In genomic region chr4:130478406-130478805, GRCh38 we compare ENCODE assay signal across 15 cellular contexts.
DNase-seq lines count a peak whose midpoint lies in the region; ATAC-seq and TF ChIP-seq lines count a peak whose summit lies in the region.
"Had no signal": no experiment of that assay in that cellular context is flagged by ENCODE, and none has a peak within 500 bp of the region (broad histone marks: within the 10 kb centered on the region; RNA-seq: fewer than 3 reads in every experiment).

No MANE protein-coding gene starts in this region.

- no peaks in the 10 kb centered on the region for H3K36me3 Mint-ChIP-seq in HFFc6 (ENCODE audit: low read depth)
- H3K36me3 Mint-ChIP-seq: memory B cell had no signal

- peak overlapping the region; percentile 85 for H3K27ac Mint-ChIP-seq in HFFc6
- H3K27ac Mint-ChIP-seq: memory B cell had no signal

- H3K4me3 Mint-ChIP-seq in HFFc6 = peak overlapping the region; percentile 19; the same call in 1 of the 2 replicates
- H3K4me3 Mint-ChIP-seq: memory B cell had no signal

- ATAC-seq in GM18502 (IDR thresholded peaks at IDR 0.05; ENCODE audit: poor library complexity, unreplicated experiment) (no peak), esophagus mucosa (no peak), HG03442 (IDR thresholded peaks at IDR 0.05; ENCODE audit: unreplicated experiment) (no peak)

- H3K4me1 Mint-ChIP-seq in HFFc6 (ENCODE audit: low read depth) = peaks cover 20% of the 10 kb centered on the region
- H3K4me1 Mint-ChIP-seq: memory B cell had no signal

- H3K4me3 ChIP-seq in ACC112 (ENCODE audit: low read depth, low read length) (no peak overlapping the region), cardiac fibroblast (replicated peaks in 1 of 2; ENCODE audit: low read depth in 2 of 2, low read length in 2 of 2) (no peak overlapping the region), kidney epithelial cell (ENCODE audit: low read depth, low read length) (no peak overlapping the region)
- H3K4me3 ChIP-seq: tibial nerve had no signal

- H3K36me3 ChIP-seq in ACC112 (ENCODE audit: insufficient read depth, low read length) (no peaks in the 10 kb centered on the region), kidney epithelial cell (ENCODE audit: control insufficient read depth, insufficient read depth, low read length) (no peaks in the 10 kb centered on the region)
- H3K36me3 ChIP-seq: tibial nerve had no signal

- H3K9me3 Mint-ChIP-seq in HFFc6 = no peaks in the 10 kb centered on the region; the same call in 1 of the 2 replicates

- peaks cover 18% of the 10 kb centered on the region for H3K4me1 ChIP-seq in ACC112 (ENCODE audit: control insufficient read depth, insufficient read depth, low read length, unreplicated experiment)
- H3K4me1 ChIP-seq: tibial nerve had no signal

- H3K79me2 ChIP-seq in ACC112 (ENCODE audit: control insufficient read depth, insufficient read depth, low read length, unreplicated experiment) = no peaks in the 10 kb centered on the region

- H3K27me3 ChIP-seq in ACC112 (ENCODE audit: insufficient read depth, low read length) = no peaks in the 10 kb centered on the region
- H3K27me3 ChIP-seq in kidney epithelial cell (ENCODE audit: control insufficient read depth, insufficient read depth, low read length) = no peaks in the 10 kb centered on the region
- H3K27me3 ChIP-seq: tibial nerve had no signal

- H2AFZ ChIP-seq in ACC112 (ENCODE audit: low read length, unreplicated experiment) = no peak overlapping the region

- peak overlapping the region; percentile 76 for H3K27ac ChIP-seq in ACC112 (ENCODE audit: low read depth, low read length)
- H3K27ac ChIP-seq: HL-60, tibial nerve had no signal

- DNase-seq in HFFc6 (peak; percentile 66), cardiac fibroblast (ENCODE audit: low read depth in 2 of 2) (peak; percentile 86 to 96), kidney epithelial cell (ENCODE audit: low read depth) (peak; percentile 56)
- no peak for DNase-seq in activated naive CD4-positive, alpha-beta T cell treated with Interleukin-2 at 50 U/mL for 16 hours
- DNase-seq: ACHN; activated CD8-positive, alpha-beta memory T cell treated with anti-CD3 and anti-CD28 coated beads, Interleukin-2, amount 50 U/mL, for 48 hours; hippocampal formation; stimulated activated CD4-positive, alpha-beta T cell treated with anti-CD3 and anti-CD28 coated beads, Interleukin-15, amount 100 ng/mL, for 24 hours had no signal

- no peak for TF ChIP-seq CTCF in HFFc6 (IDR thresholded peaks at IDR 0.05)
- TF ChIP-seq CTCF in cardiac fibroblast (IDR thresholded peaks at IDR 0.05; ENCODE audit: low read depth, low read length) = no peak
- TF ChIP-seq CTCF in kidney epithelial cell (IDR thresholded peaks at IDR 0.05; ENCODE audit: insufficient read depth, low read length, poor library complexity, severe bottlenecking) = no peak

- H3K27me3 Mint-ChIP-seq in HFFc6 (ENCODE audit: insufficient read depth) = no peaks in the 10 kb centered on the region
- H3K27me3 Mint-ChIP-seq: memory B cell had no signal
